In the genomic region with DNA sequence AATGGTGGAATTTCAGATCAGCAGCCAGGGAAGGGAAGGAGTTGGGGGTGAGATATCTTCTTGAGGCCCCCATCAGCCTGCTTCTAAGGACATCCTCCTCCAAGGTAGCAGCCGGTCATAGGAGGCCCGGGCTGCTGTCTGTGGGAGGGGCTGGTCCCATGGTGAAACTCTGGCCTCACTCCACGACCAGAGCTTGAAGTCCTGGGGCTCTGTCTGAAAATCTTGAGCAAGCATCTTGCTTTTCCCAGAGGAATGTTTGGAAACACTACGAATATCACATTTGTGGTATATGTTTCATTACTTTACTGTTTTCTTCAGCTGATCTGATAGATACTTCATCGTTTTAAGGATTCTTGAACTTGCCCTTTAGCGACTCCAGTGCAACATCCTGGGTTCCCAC, we compare ENCODE assay signal across 21 cellular contexts.
DNase-seq lines count a peak whose midpoint lies in the region; ATAC-seq and TF ChIP-seq lines count a peak whose summit lies in the region.
"Had no signal": no experiment of that assay in that cellular context is flagged by ENCODE, and none has a peak within 500 bp of the region (broad histone marks: within the 10 kb centered on the region; RNA-seq: fewer than 3 reads in every experiment).

No MANE protein-coding gene starts in this region.

- H3K9ac ChIP-seq in subcutaneous abdominal adipose tissue (ENCODE audit: low read length in 5 of 5): peak overlapping the region in 2 of 5 donors; percentile 36
- H3K9ac ChIP-seq: parathyroid adenoma had no signal

- WGBS in gastroesophageal sphincter (ENCODE audit: low coverage in 1 of 2), 2 donors: 56 to 76% methylated on average over 2 to 6 of the region's 6 CpGs

- H3K4me1 ChIP-seq in left ventricle myocardium inferior (peaks cover 8% of the 10 kb centered on the region), gastroesophageal sphincter (no peaks in the 10 kb centered on the region), subcutaneous abdominal adipose tissue (ENCODE audit: control insufficient read depth in 5 of 5, insufficient read depth in 5 of 5, low read length in 5 of 5) (peaks cover 0 to 37% (median 9%) of the 10 kb centered on the region in 5 donors)
- H3K4me1 ChIP-seq in CD8-positive, alpha-beta T cell (ENCODE audit: insufficient read depth, low read length): no peaks in the 10 kb centered on the region
- H3K4me1 ChIP-seq: parathyroid adenoma, right lobe of liver had no signal

- POLR2A ChIA-PET in CD8-positive, alpha-beta T cell (lab: Charles Lee): no interaction called here

- peak; percentile 44 to 46 for ATAC-seq in left cardiac atrium
- ATAC-seq in gastroesophageal sphincter: peak; percentile 61
- ATAC-seq in CD8-positive, alpha-beta T cell: no peak
- ATAC-seq: activated CD8-positive, alpha-beta T cell treated with anti-CD3 and anti-CD28 coated beads for 36 hours; naive thymus-derived CD8-positive, alpha-beta T cell had no signal

- no peak overlapping the region for H3K27ac Mint-ChIP-seq in CD8-positive, alpha-beta T cell
- H3K27ac Mint-ChIP-seq: activated CD8-positive, alpha-beta T cell treated with anti-CD3 and anti-CD28 coated beads for 36 hours; naive thymus-derived CD8-positive, alpha-beta T cell had no signal

- no peak for TF ChIP-seq POLR2A in gastroesophageal sphincter (IDR thresholded peaks at IDR 0.05)

- TF ChIP-seq EP300 in gastroesophageal sphincter (IDR thresholded peaks at IDR 0.05): no peak

- H3K9me3 ChIP-seq in left ventricle myocardium inferior (replicated peaks) (no peaks in the 10 kb centered on the region), gastroesophageal sphincter (no peaks in the 10 kb centered on the region), subcutaneous abdominal adipose tissue (ENCODE audit: control insufficient read depth in 5 of 5, low read length in 5 of 5) (no peaks in the 10 kb centered on the region)
- H3K9me3 ChIP-seq in CD8-positive, alpha-beta T cell (ENCODE audit: low read length): no peaks in the 10 kb centered on the region
- H3K9me3 ChIP-seq: adrenal gland, right lobe of liver had no signal

- H3K27me3 Mint-ChIP-seq in CD8-positive, alpha-beta T cell (ENCODE audit: low read depth): no peaks in the 10 kb centered on the region
- H3K27me3 Mint-ChIP-seq: activated CD8-positive, alpha-beta T cell treated with anti-CD3 and anti-CD28 coated beads for 36 hours; naive thymus-derived CD8-positive, alpha-beta T cell had no signal

- DNase-seq in left cardiac atrium (no peak), left ventricle myocardium inferior (no peak), astrocyte of the hippocampus (ENCODE audit: low read depth, low spot score) (peak; percentile 48), NOMO-1 treated with DMSO at 0.1 percent for 48 hours (lab: John Stamatoyannopoulos, UW; ENCODE audit: unreplicated experiment) (no peak), CD1c-positive myeloid dendritic cell (ENCODE audit: extremely low spot score) (no peak)
- no peak for DNase-seq in CD8-positive, alpha-beta T cell
- DNase-seq: activated CD8-positive, alpha-beta T cell treated with anti-CD3 and anti-CD28 coated beads for 36 hours; adrenal gland; central memory CD4-positive, alpha-beta T cell; dorsolateral prefrontal cortex; KG1; naive thymus-derived CD8-positive, alpha-beta T cell; NCI-H1436 treated with DMSO at 0.1 percent for 48 hours; NCI-H524; right lobe of liver; substantia nigra had no signal

- TF ChIP-seq CTCF in left ventricle myocardium inferior (IDR thresholded peaks at IDR 0.05; ENCODE audit: borderline replicate concordance) (no peak), gastroesophageal sphincter (IDR thresholded peaks at IDR 0.05) (no peak)
- TF ChIP-seq CTCF in CD8-positive, alpha-beta T cell (IDR thresholded peaks at IDR 0.05): no peak

- H3K36me3 Mint-ChIP-seq in CD8-positive, alpha-beta T cell: no peaks in the 10 kb centered on the region
- H3K36me3 Mint-ChIP-seq: naive thymus-derived CD8-positive, alpha-beta T cell had no signal

- H3K36me3 ChIP-seq in left ventricle myocardium inferior (no peaks in the 10 kb centered on the region), gastroesophageal sphincter (no peaks in the 10 kb centered on the region), subcutaneous abdominal adipose tissue (ENCODE audit: control insufficient read depth in 5 of 5, insufficient read depth in 5 of 5, low read length in 5 of 5) (no peaks in the 10 kb centered on the region)
- H3K36me3 ChIP-seq in CD8-positive, alpha-beta T cell (ENCODE audit: insufficient read depth, low read length): no peaks in the 10 kb centered on the region
- H3K36me3 ChIP-seq: adrenal gland, right lobe of liver had no signal

- H3K9me3 Mint-ChIP-seq in CD8-positive, alpha-beta T cell: no peaks in the 10 kb centered on the region
- H3K9me3 Mint-ChIP-seq: activated CD8-positive, alpha-beta T cell treated with anti-CD3 and anti-CD28 coated beads for 36 hours had no signal

- H3K27ac ChIP-seq in left ventricle myocardium inferior (replicated peaks) (no peak overlapping the region), gastroesophageal sphincter (peak overlapping the region in 1 of 4 donors; percentile 22), subcutaneous abdominal adipose tissue (ENCODE audit: low read depth, low read length) (peak overlapping the region; percentile 92)
- H3K27ac ChIP-seq in CD8-positive, alpha-beta T cell (ENCODE audit: low read depth, low read length): no peak overlapping the region
- H3K27ac ChIP-seq: adrenal gland, C4-2B, dorsolateral prefrontal cortex, parathyroid adenoma, right lobe of liver, RWPE1 had no signal

- intact Hi-C loops in left cardiac atrium (cut with DNase I) (no loop called here), left ventricle myocardium inferior (cut with micrococcal nuclease) (no loop called here)
- intact Hi-C loops in CD8-positive, alpha-beta T cell (cut with DNase I, micrococcal nuclease): no loop called here

- CTCF ChIA-PET in CD8-positive, alpha-beta T cell (lab: Charles Lee): no interaction called here

- no peak overlapping the region for H3K4me3 Mint-ChIP-seq in CD8-positive, alpha-beta T cell
- H3K4me3 Mint-ChIP-seq: activated CD8-positive, alpha-beta T cell treated with anti-CD3 and anti-CD28 coated beads for 36 hours; naive thymus-derived CD8-positive, alpha-beta T cell had no signal

- H3K4me3 ChIP-seq in left ventricle myocardium inferior (no peak overlapping the region), gastroesophageal sphincter (no peak overlapping the region), subcutaneous abdominal adipose tissue (ENCODE audit: low read depth in 1 of 5, low read length in 5 of 5) (no peak overlapping the region)
- H3K4me3 ChIP-seq in CD8-positive, alpha-beta T cell (ENCODE audit: low read depth, low read length): no peak overlapping the region
- H3K4me3 ChIP-seq: adrenal gland, dorsolateral prefrontal cortex, right lobe of liver had no signal

- no peaks in the 10 kb centered on the region for H3K27me3 ChIP-seq in left ventricle myocardium inferior (ENCODE audit: low read depth)
- H3K27me3 ChIP-seq in gastroesophageal sphincter: no peaks in the 10 kb centered on the region
- H3K27me3 ChIP-seq in subcutaneous abdominal adipose tissue (ENCODE audit: control insufficient read depth in 5 of 5, insufficient read depth in 4 of 5, low read length in 5 of 5): no peaks in the 10 kb centered on the region
- H3K27me3 ChIP-seq in CD8-positive, alpha-beta T cell (ENCODE audit: insufficient read depth, low read length): no peaks in the 10 kb centered on the region
- H3K27me3 ChIP-seq: adrenal gland, right lobe of liver had no signal

- H3K4me1 Mint-ChIP-seq in CD8-positive, alpha-beta T cell (ENCODE audit: low read depth): no peaks in the 10 kb centered on the region
- H3K4me1 Mint-ChIP-seq: naive thymus-derived CD8-positive, alpha-beta T cell had no signal
